In genomic region chr3:11096266-11097135, GRCh38 we compare ENCODE assay signal across 8 cellular contexts. TPM values are rescaled to one million over a fixed set of nuclear protein-coding genes. Genes with fewer than 3 reads are reported as not detected.
DNase-seq lines count a peak whose midpoint lies in the region; ATAC-seq, FAIRE-seq and TF ChIP-seq lines count a peak whose summit lies in the region.
"Had no signal": no experiment of that assay in that cellular context is flagged by ENCODE, and none has a peak within 500 bp of the region (broad histone marks: within the 10 kb centered on the region; RNA-seq: fewer than 3 reads in every experiment).

No MANE protein-coding gene starts in this region.

- H3K27me3 ChIP-seq in ovary = no peaks in the 10 kb centered on the region
- no peaks in the 10 kb centered on the region for H3K27me3 ChIP-seq in tibial artery

- no peak for ATAC-seq in GM19023 (IDR thresholded peaks at IDR 0.05; ENCODE audit: unreplicated experiment)

- H3K27ac ChIP-seq in ovary (peak overlapping the region in 1 of 2 donors; percentile 66), tibial artery (peak overlapping the region; percentile 73 to 85)

- H3K36me3 ChIP-seq in ovary = no peaks in the 10 kb centered on the region
- no peaks in the 10 kb centered on the region for H3K36me3 ChIP-seq in tibial artery

- CTCF ChIA-PET in activated naive CD4-positive, alpha-beta T cell treated with anti-CD3 and anti-CD28 coated beads for 36 hours (lab: Charles Lee) = interaction anchor here (0.7 to 1.4 kb wide), 2 partner anchors 35 to 47 kb away, joined by 4 to 7 read pairs; no protein-coding TSS in a partner anchor

- WGBS in ovary, 3 donors = 3 to 5% (median 5%) methylated on average over 23 of the region's 23 CpGs

- DNase-seq in H54 (ENCODE audit: insufficient read length, low spot score) = peak; percentile 91
- peak; percentile 79 for DNase-seq in activated naive CD4-positive, alpha-beta T cell treated with anti-CD3 and anti-CD28 coated beads for 36 hours
- peak; percentile 24 to 94 (median 74) for DNase-seq in head of caudate nucleus
- peak; percentile 85 to 90 (median 87) for DNase-seq in ovary
- peak; percentile 80 to 89 for DNase-seq in tibial artery

- intact Hi-C loops in activated naive CD4-positive, alpha-beta T cell treated with anti-CD3 and anti-CD28 coated beads for 36 hours (cut with micrococcal nuclease) = no loop called here
- intact Hi-C loops in head of caudate nucleus (cut with DNase I) (no loop called here), ovary (cut with DNase I) (no loop called here), tibial artery (cut with DNase I; ENCODE audit: low total_unique reads) (no loop called here)

- no peak overlapping the region for H3K27ac Mint-ChIP-seq in activated naive CD4-positive, alpha-beta T cell treated with anti-CD3 and anti-CD28 coated beads for 36 hours

- no peak for TF ChIP-seq CTCF in ovary (IDR thresholded peaks at IDR 0.05)
- no peak for TF ChIP-seq CTCF in tibial artery (IDR thresholded peaks at IDR 0.05)

- H3K27me3 Mint-ChIP-seq in activated naive CD4-positive, alpha-beta T cell treated with anti-CD3 and anti-CD28 coated beads for 36 hours (ENCODE audit: low read depth) = peaks cover 4% of the 10 kb centered on the region

- FAIRE-seq in H54 (lab: Jason Lieb, UNC) = peak; percentile 60
- FAIRE-seq: colon had no signal

- H3K4me3 Mint-ChIP-seq in activated naive CD4-positive, alpha-beta T cell treated with anti-CD3 and anti-CD28 coated beads for 36 hours = peak overlapping the region; percentile 38

- H3K36me3 Mint-ChIP-seq in activated naive CD4-positive, alpha-beta T cell treated with anti-CD3 and anti-CD28 coated beads for 36 hours (ENCODE audit: low read depth) = no peaks in the 10 kb centered on the region

- H3K9me3 ChIP-seq in ovary (no peaks in the 10 kb centered on the region), tibial artery (no peaks in the 10 kb centered on the region)

- H3K9me3 Mint-ChIP-seq in activated naive CD4-positive, alpha-beta T cell treated with anti-CD3 and anti-CD28 coated beads for 36 hours = no peaks in the 10 kb centered on the region

- TF ChIP-seq POLR2A in H54 (IDR thresholded peaks at IDR 0.05; ENCODE audit: low read depth, low read length) (peak; percentile 31; the same call in 1 of the 2 replicates), ovary (IDR thresholded peaks at IDR 0.05) (no peak)

- peaks cover 13% of the 10 kb centered on the region for H3K4me1 Mint-ChIP-seq in activated naive CD4-positive, alpha-beta T cell treated with anti-CD3 and anti-CD28 coated beads for 36 hours (ENCODE audit: low read depth)

- H3K4me3 ChIP-seq in ovary = peak overlapping the region; percentile 9
- peak overlapping the region; percentile 33 to 53 for H3K4me3 ChIP-seq in tibial artery

- H3K4me1 ChIP-seq in ovary (ENCODE audit: insufficient read depth) = no peaks in the 10 kb centered on the region
- peaks cover 0 to 18% (median 10%) of the 10 kb centered on the region in 4 donors for H3K4me1 ChIP-seq in tibial artery

- TF ChIP-seq EP300 in ovary (IDR thresholded peaks at IDR 0.05) = no peak

TF ChIP-seq in PFSK-1, 5 proteins besides CTCF, POLR2A, EP300 and RAD21:
- no peak for TF ChIP-seq POLR2AphosphoS5 (IDR thresholded peaks at IDR 0.05; ENCODE audit: low read depth, low read length)
- no peak for TF ChIP-seq SIN3A (IDR thresholded peaks at IDR 0.05; ENCODE audit: borderline replicate concordance, insufficient read depth, low read length)
- peak; percentile 45 for TF ChIP-seq FOXP2 (optimal IDR thresholded peaks at IDR 0.05; ENCODE audit: borderline replicate concordance, extremely low read depth, extremely low read length, insufficient read depth)
- no peak for TF ChIP-seq TAF1 (IDR thresholded peaks at IDR 0.05; ENCODE audit: borderline replicate concordance, insufficient read depth, low read length)
- TF ChIP-seq REST (IDR thresholded peaks at IDR 0.05; ENCODE audit: insufficient read depth in 1 of 2, low read depth in 2 of 2, low read length in 2 of 2) = no peak

RNA-seq across cellular contexts. Expression of gene HRH1, which starts 57.8 kb away (rescaled TPM):
- 1.6 TPM for polyA plus RNA-seq in PFSK-1 (2012; ENCODE audit: insufficient read length, low read depth)
- total RNA-seq in activated naive CD4-positive, alpha-beta T cell treated with anti-CD3 and anti-CD28 coated beads for 36 hours = under 1 TPM; 0.07 to 0.10 TPM
- 10 to 100 TPM in 2 of 7 donors, 1 to 10 TPM in 5; 4.1 to 24.1 (median 6.0) TPM for total RNA-seq in ovary
- 10 to 100 TPM in 1 of 2 donors, 1 to 10 TPM in 1; 3.4 to 13.0 TPM for polyA plus RNA-seq in ovary

Comparison
In these comparisons a context has a peak if more than half of its experiments do, and no peak if none do; other contexts are left out.
1. RNA of gene HRH1, which starts 57.8 kb away (total RNA-seq): 4.1 to 24.1 TPM in ovary; 0.07 to 0.10 TPM in activated naive CD4-positive, alpha-beta T cell treated with anti-CD3 and anti-CD28 coated beads for 36 hours; every median in the first group is over 4 times any median in the second.
2. Peak in every context shown above with its lines, with median percentiles within 50 percentile points of each other: DNase-seq.